In the genomic region with DNA sequence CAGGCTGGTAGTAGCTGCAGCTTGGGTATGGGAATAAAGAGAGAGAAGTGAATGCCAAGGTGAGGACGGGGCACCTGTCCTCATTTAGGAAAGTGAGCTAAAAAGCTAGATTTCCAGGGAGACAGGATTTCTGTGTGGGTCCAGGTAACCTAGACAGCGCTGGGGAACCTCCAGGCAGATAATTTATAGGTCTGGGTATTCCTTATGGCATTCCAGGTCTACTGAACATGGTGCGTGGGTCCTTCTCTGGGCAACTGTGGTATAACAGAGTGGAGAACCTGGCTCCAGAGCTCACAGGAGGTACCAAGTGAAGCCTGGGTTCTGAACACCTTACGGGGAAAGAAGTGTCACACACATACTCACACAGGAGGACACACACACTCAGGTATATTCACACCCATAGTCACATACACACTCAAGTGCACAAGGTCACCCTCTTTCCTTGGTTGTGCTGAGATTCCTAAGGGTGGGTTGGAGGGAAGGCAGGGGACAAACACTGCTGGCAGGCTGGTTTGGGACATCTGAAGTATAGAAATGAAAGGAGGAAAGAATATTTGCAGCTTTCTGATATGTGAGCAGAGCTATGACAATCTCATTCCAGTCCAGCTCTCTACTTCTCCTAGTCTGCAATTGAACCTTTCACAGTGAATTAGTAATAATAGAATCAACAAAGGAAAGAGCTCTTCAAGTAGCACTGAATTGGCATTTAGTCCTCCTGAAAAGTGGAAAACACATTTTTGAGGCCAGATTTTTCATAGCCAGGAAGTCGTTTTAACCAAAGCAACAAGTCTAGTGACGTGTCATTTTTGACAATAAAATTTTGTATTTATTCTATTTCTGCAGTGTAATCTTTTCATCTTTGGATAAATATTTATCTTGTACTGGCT, we compare ENCODE assay signal across 1 cellular context.
TF ChIP-seq lines count a peak whose summit lies in the region.

No MANE protein-coding gene starts in this region.

TF ChIP-seq in SK-N-SH, 30 proteins besides CTCF, POLR2A, EP300 and RAD21 (continued from another document):
- TF ChIP-seq NFIC (IDR thresholded peaks at IDR 0.05; ENCODE audit: borderline replicate concordance): peak; percentile 50; the same call in 1 of the 2 replicates
- TF ChIP-seq, protein P1, sequence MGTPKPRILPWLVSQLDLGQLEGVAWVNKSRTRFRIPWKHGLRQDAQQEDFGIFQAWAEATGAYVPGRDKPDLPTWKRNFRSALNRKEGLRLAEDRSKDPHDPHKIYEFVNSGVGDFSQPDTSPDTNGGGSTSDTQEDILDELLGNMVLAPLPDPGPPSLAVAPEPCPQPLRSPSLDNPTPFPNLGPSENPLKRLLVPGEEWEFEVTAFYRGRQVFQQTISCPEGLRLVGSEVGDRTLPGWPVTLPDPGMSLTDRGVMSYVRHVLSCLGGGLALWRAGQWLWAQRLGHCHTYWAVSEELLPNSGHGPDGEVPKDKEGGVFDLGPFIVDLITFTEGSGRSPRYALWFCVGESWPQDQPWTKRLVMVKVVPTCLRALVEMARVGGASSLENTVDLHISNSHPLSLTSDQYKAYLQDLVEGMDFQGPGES (IDR thresholded peaks at IDR 0.05; ENCODE audit: low read depth, low read length): no peak
- TF ChIP-seq MEF2A (IDR thresholded peaks at IDR 0.05; ENCODE audit: borderline replicate concordance, low read depth): no peak
- TF ChIP-seq GABPA (IDR thresholded peaks at IDR 0.05; ENCODE audit: low read depth): no peak
- no peak; the same call in 1 of the 2 replicates for TF ChIP-seq JUND (IDR thresholded peaks at IDR 0.05)
- no peak for TF ChIP-seq RXRA (IDR thresholded peaks at IDR 0.05; ENCODE audit: borderline replicate concordance, low read depth)
- TF ChIP-seq, protein P2, sequence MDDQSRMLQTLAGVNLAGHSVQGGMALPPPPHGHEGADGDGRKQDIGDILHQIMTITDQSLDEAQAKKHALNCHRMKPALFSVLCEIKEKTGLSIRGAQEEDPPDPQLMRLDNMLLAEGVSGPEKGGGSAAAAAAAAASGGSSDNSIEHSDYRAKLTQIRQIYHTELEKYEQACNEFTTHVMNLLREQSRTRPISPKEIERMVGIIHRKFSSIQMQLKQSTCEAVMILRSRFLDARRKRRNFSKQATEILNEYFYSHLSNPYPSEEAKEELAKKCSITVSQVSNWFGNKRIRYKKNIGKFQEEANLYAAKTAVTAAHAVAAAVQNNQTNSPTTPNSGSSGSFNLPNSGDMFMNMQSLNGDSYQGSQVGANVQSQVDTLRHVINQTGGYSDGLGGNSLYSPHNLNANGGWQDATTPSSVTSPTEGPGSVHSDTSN (IDR thresholded peaks at IDR 0.05): peak; percentile 78
- TF ChIP-seq, protein P3, sequence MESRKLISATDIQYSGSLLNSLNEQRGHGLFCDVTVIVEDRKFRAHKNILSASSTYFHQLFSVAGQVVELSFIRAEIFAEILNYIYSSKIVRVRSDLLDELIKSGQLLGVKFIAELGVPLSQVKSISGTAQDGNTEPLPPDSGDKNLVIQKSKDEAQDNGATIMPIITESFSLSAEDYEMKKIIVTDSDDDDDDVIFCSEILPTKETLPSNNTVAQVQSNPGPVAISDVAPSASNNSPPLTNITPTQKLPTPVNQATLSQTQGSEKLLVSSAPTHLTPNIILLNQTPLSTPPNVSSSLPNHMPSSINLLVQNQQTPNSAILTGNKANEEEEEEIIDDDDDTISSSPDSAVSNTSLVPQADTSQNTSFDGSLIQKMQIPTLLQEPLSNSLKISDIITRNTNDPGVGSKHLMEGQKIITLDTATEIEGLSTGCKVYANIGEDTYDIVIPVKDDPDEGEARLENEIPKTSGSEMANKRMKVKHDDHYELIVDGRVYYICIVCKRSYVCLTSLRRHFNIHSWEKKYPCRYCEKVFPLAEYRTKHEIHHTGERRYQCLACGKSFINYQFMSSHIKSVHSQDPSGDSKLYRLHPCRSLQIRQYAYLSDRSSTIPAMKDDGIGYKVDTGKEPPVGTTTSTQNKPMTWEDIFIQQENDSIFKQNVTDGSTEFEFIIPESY (IDR thresholded peaks at IDR 0.05; ENCODE audit: borderline replicate concordance, low read depth): no peak
- TF ChIP-seq TEAD4 (IDR thresholded peaks at IDR 0.05; ENCODE audit: borderline replicate concordance, insufficient read depth): 0 out of 2 replicates have a peak, but pooled peaks have one; percentile 22
- TF ChIP-seq, protein P4, sequence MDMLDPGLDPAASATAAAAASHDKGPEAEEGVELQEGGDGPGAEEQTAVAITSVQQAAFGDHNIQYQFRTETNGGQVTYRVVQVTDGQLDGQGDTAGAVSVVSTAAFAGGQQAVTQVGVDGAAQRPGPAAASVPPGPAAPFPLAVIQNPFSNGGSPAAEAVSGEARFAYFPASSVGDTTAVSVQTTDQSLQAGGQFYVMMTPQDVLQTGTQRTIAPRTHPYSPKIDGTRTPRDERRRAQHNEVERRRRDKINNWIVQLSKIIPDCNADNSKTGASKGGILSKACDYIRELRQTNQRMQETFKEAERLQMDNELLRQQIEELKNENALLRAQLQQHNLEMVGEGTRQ (IDR thresholded peaks at IDR 0.05; ENCODE audit: borderline replicate concordance, low read depth, low read length): no peak
- peak; percentile 33; the same call in 1 of the 2 replicates for TF ChIP-seq POLR2AphosphoS5 (IDR thresholded peaks at IDR 0.05; ENCODE audit: low read depth, low read length)
